In the genomic region with DNA sequence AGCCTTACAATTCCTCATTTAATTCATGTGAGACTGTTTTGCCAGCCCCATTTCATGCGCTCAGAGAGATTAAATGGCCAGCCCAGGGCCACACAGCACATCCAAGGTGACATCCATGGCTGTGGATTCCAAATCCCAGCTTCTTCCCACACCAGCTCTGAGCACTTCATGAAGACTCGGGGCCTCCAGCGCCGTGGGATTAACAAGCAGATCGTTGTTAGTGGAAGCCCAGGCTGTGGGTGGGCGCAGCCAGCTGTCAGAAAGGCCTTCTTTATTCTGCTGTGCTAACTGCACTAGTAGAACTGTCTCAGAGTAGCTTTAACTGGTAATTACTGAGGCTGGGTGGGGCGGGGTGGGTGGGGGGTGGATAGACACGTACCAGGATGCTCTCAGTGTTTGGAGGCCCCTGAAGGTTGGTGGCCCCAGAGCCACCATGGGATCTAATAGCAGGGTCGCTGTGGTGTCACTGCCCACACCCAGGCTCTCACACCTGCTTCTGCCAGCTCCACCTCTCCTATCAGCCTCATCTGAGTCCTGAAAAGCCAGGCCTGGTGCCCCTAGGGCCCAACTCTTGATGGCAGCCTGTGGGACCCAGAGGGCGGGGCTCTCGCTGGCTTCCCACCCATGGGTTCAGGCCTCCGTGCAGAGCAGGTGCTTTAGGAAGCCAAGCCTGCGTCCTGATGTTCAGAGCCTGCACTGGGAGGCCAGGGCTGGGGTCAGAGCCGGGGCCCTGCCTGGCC, we compare ENCODE assay signal across 33 cellular contexts. TPM values are rescaled to one million over a fixed set of nuclear protein-coding genes. Genes with fewer than 3 reads are reported as not detected.
"Had no signal": no experiment of that assay in that cellular context is flagged by ENCODE, and none has a peak within 500 bp of the region (broad histone marks: within the 10 kb centered on the region; RNA-seq: fewer than 3 reads in every experiment).

No MANE protein-coding gene starts in this region.

- H3K4me1 ChIP-seq: foreskin keratinocyte had no signal

- H3K27ac Mint-ChIP-seq: activated CD4-positive, alpha-beta T cell treated with anti-CD3 and anti-CD28 coated beads, Interleukin-2, amount 10 ng/mL, durations not matched to agents 7 days and 5 days; activated CD8-positive, alpha-beta T cell treated with anti-CD3 and anti-CD28 coated beads for 36 hours; activated T-helper 17 cell treated with anti-CD3 and anti-CD28 coated beads, Interleukin-2, amount 50 U/mL, for 72 hours; nephron progenitor cell; T-helper 1 cell treated with Interleukin-12 subunit alpha and Interleukin-12 subunit beta and Interleukin-4 antibody, amounts not matched to agents 30 μg/mL and 1 μg/mL, for 36 hours had no signal

- H3K9me3 ChIP-seq: breast epithelium, esophagus muscularis mucosa, heart right ventricle, left lung, lower lobe of right lung, neutrophil, ovary, psoas muscle, suprapubic skin, tibial artery, upper lobe of right lung had no signal

- H3K9me3 Mint-ChIP-seq: activated CD4-positive, alpha-beta T cell treated with anti-CD3 and anti-CD28 coated beads, Interleukin-2, amount 10 ng/mL, durations not matched to agents 7 days and 5 days; activated CD8-positive, alpha-beta T cell treated with anti-CD3 and anti-CD28 coated beads for 36 hours; activated T-cell treated with anti-CD3 and anti-CD28 coated beads, Interleukin-2, amount 50 U/mL, for 4 hours; activated T-helper 17 cell treated with anti-CD3 and anti-CD28 coated beads, Interleukin-2, amount 50 U/mL, for 72 hours; central memory CD8-positive, alpha-beta T cell; nephron progenitor cell; T-helper 1 cell treated with Interleukin-12 subunit alpha and Interleukin-12 subunit beta and Interleukin-4 antibody, amounts not matched to agents 30 μg/mL and 1 μg/mL, for 36 hours had no signal

- H3K4me2 ChIP-seq: smooth muscle cell had no signal

- H3K36me3 ChIP-seq: breast epithelium, esophagus muscularis mucosa, heart right ventricle, left lung, lower lobe of right lung, neutrophil, ovary, suprapubic skin, tibial artery, upper lobe of right lung had no signal

- FAIRE-seq: colon, TTC549 had no signal

- H3K27ac ChIP-seq: breast epithelium, esophagus muscularis mucosa, foreskin keratinocyte, left lung, lower lobe of right lung, neutrophil, ovary, psoas muscle, suprapubic skin, tibial artery, upper lobe of right lung had no signal

- ATAC-seq: activated CD8-positive, alpha-beta T cell treated with anti-CD3 and anti-CD28 coated beads for 36 hours; activated T-cell treated with anti-CD3 and anti-CD28 coated beads, Interleukin-2, amount 50 U/mL, for 4 hours; activated T-helper 17 cell treated with anti-CD3 and anti-CD28 coated beads, Interleukin-2, amount 50 U/mL, for 72 hours; foreskin keratinocyte; heart right ventricle; left lung; lower lobe of right lung; psoas muscle; upper lobe of right lung had no signal

- H3K27me3 ChIP-seq: ovary had no signal

- H3K4me3 ChIP-seq: breast epithelium, esophagus muscularis mucosa, heart right ventricle, left lung, lower lobe of right lung, ovary, psoas muscle, smooth muscle cell, suprapubic skin, tibial artery, upper lobe of right lung had no signal

- H3K4me3 Mint-ChIP-seq: activated CD4-positive, alpha-beta T cell treated with anti-CD3 and anti-CD28 coated beads, Interleukin-2, amount 10 ng/mL, durations not matched to agents 7 days and 5 days; activated CD8-positive, alpha-beta T cell treated with anti-CD3 and anti-CD28 coated beads for 36 hours; activated T-cell treated with anti-CD3 and anti-CD28 coated beads, Interleukin-2, amount 50 U/mL, for 4 hours; activated T-helper 17 cell treated with anti-CD3 and anti-CD28 coated beads, Interleukin-2, amount 50 U/mL, for 72 hours; central memory CD8-positive, alpha-beta T cell; nephron progenitor cell; T-helper 1 cell treated with Interleukin-12 subunit alpha and Interleukin-12 subunit beta and Interleukin-4 antibody, amounts not matched to agents 30 μg/mL and 1 μg/mL, for 36 hours had no signal

- DNase-seq: activated CD4-positive, alpha-beta T cell treated with anti-CD3 and anti-CD28 coated beads, Interleukin-2, amount 10 ng/mL, durations not matched to agents 7 days and 5 days; activated CD4-positive, CD25-positive, alpha-beta regulatory T cell treated with anti-CD3 and anti-CD28 coated beads, Interleukin-2, amount 50 U/mL, for 72 hours; activated CD8-positive, alpha-beta T cell treated with anti-CD3 and anti-CD28 coated beads for 36 hours; activated gamma-delta T cell treated with Interleukin-2 at 50 U/mL for 16 hours; activated naive CD4-positive, alpha-beta T cell treated with anti-CD3 and anti-CD28 coated beads, Interleukin-2, amount 50 U/mL, for 16 hours; activated T-cell treated with anti-CD3 and anti-CD28 coated beads, Interleukin-2, amount 50 U/mL, for 4 hours; dermis blood vessel endothelial cell; effector CD4-positive, alpha-beta T cell; foreskin keratinocyte; heart right ventricle; kidney glomerular epithelial cell; left lung; lower lobe of right lung; mesenchymal stem cell; nephron progenitor cell; ovary; psoas muscle; stimulated activated CD4-positive, alpha-beta T cell treated with anti-CD3 and anti-CD28 coated beads, Interleukin-1b, Interleukin-23, amount 100 ng/mL, for 48 hours; stimulated activated naive CD4-positive, alpha-beta T cell; SW 1271; T-helper 9 cell; tibial artery; upper lobe of right lung had no signal

RNA-seq across cellular contexts. Expression of a gene that starts 3.4 kb away (rescaled TPM):
- total RNA-seq: activated CD4-positive, alpha-beta T cell treated with anti-CD3 and anti-CD28 coated beads, Interleukin-2, amount 10 ng/mL, durations not matched to agents 7 days and 5 days; foreskin keratinocyte; lower lobe of right lung; psoas muscle had no signal
